In the genomic region with DNA sequence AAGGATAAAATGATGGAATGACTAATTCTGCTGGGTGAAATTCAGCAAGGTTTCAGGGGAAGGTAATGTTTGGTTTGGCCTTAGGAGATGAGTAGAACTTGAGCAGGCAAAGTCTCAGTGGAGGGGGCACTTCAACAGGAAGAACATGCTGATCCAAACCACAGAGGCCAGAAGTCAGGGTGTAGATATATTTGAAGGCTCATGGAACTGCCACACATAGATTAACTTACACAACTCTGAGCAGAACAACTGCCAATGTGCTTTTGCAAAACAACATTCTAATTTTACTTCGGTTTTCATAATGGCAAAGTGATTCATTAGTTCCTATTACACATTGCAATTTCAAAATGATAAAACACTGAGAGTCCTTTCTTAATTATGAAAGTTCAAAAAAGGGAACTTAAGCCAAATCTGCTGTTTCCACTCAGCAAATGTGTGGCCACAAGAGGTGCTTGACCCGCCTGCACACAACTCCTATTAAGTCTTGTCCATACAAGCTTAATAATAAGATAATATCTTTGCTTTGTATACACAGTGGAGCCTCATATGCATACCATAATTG, we compare ENCODE assay signal across 9 cellular contexts.
DNase-seq lines count a peak whose midpoint lies in the region; ATAC-seq and TF ChIP-seq lines count a peak whose summit lies in the region.
"Had no signal": no experiment of that assay in that cellular context is flagged by ENCODE, and none has a peak within 500 bp of the region (broad histone marks: within the 10 kb centered on the region; RNA-seq: fewer than 3 reads in every experiment).

No MANE protein-coding gene starts in this region.

- H3K79me2 ChIP-seq in ACC112 (ENCODE audit: control insufficient read depth, insufficient read depth, low read length, unreplicated experiment) = no peaks in the 10 kb centered on the region
- H3K79me2 ChIP-seq in mammary epithelial cell (ENCODE audit: insufficient read depth, low read length) = no peaks in the 10 kb centered on the region

- peak overlapping the region; percentile 41 for H3K4me2 ChIP-seq in mammary epithelial cell (ENCODE audit: insufficient read depth, low read depth, low read length)

- H2AFZ ChIP-seq in ACC112 (ENCODE audit: low read length, unreplicated experiment) (no peak overlapping the region), mammary epithelial cell (ENCODE audit: low read depth, low read length) (no peak overlapping the region)

- H3K4me3 ChIP-seq in ACC112 (ENCODE audit: low read depth, low read length) (no peak overlapping the region), mammary epithelial cell (replicated peaks in 1 of 3; ENCODE audit: insufficient read depth in 1 of 3, low read depth in 2 of 3, low read length in 3 of 3) (no peak overlapping the region)

- CTCF ChIA-PET in mammary epithelial cell (lab: Charles Lee; ENCODE audit: low non-redundant PET) = interaction anchor here (0.6 kb wide), 1 partner anchor 222 kb away, joined by 4 read pairs; no protein-coding TSS in a partner anchor

- no peak overlapping the region for H3K9ac ChIP-seq in mammary epithelial cell (ENCODE audit: insufficient read depth, low read length)

- H3K27me3 ChIP-seq in ACC112 (ENCODE audit: insufficient read depth, low read length) (no peaks in the 10 kb centered on the region), mammary epithelial cell (ENCODE audit: insufficient read depth, low read length) (no peaks in the 10 kb centered on the region)

- peaks cover 9% of the 10 kb centered on the region; the same call in 1 of the 2 replicates for H3K36me3 ChIP-seq in ACC112 (ENCODE audit: insufficient read depth, low read length)
- no peaks in the 10 kb centered on the region for H3K36me3 ChIP-seq in mammary epithelial cell (ENCODE audit: insufficient read depth, low read length)
- H3K36me3 ChIP-seq: neutrophil had no signal

- H3K27ac ChIP-seq in ACC112 (ENCODE audit: low read depth, low read length) (peak overlapping the region; percentile 87), mammary epithelial cell (ENCODE audit: insufficient read depth, low read depth, low read length) (peak overlapping the region; percentile 76)
- H3K27ac ChIP-seq: neutrophil had no signal

- no peaks in the 10 kb centered on the region for H3K27me3 Mint-ChIP-seq in stimulated activated memory B cell treated with anti-CD40 and anti-IgM and Interleukin-4, amounts not matched to agents 10 μg/mL and 1 μg/mL and 100 μg/mL, for 72 hours

- no peaks in the 10 kb centered on the region for H3K9me3 Mint-ChIP-seq in stimulated activated memory B cell treated with anti-CD40 and anti-IgM and Interleukin-4, amounts not matched to agents 10 μg/mL and 1 μg/mL and 100 μg/mL, for 72 hours

- no peak overlapping the region for H3K27ac Mint-ChIP-seq in stimulated activated memory B cell treated with anti-CD40 and anti-IgM and Interleukin-4, amounts not matched to agents 10 μg/mL and 1 μg/mL and 100 μg/mL, for 72 hours

- no peaks in the 10 kb centered on the region for H4K20me1 ChIP-seq in mammary epithelial cell (ENCODE audit: insufficient read depth, low read length)

- H3K4me1 Mint-ChIP-seq in stimulated activated memory B cell treated with anti-CD40 and anti-IgM and Interleukin-4, amounts not matched to agents 10 μg/mL and 1 μg/mL and 100 μg/mL, for 72 hours = peaks cover 13% of the 10 kb centered on the region

- no peak overlapping the region for H3K4me3 Mint-ChIP-seq in stimulated activated memory B cell treated with anti-CD40 and anti-IgM and Interleukin-4, amounts not matched to agents 10 μg/mL and 1 μg/mL and 100 μg/mL, for 72 hours

- BruUV-seq in mammary epithelial cell (replicated peaks; lab: Mats Ljungman, UMichigan) = TSS peak; percentile 78

- TF ChIP-seq CTCF in mammary epithelial cell (conservative IDR thresholded peaks at IDR 0.05 in 1 of 2, IDR thresholded peaks at IDR 0.05 in 1 of 2; ENCODE audit: extremely low read depth in 1 of 2, insufficient read depth in 1 of 2, low read depth in 1 of 2, low read length in 2 of 2) = no peak

- peaks cover 43% of the 10 kb centered on the region for H3K4me1 ChIP-seq in ACC112 (ENCODE audit: control insufficient read depth, insufficient read depth, low read length, unreplicated experiment)
- H3K4me1 ChIP-seq in mammary epithelial cell (ENCODE audit: insufficient read depth, low read length) = peaks cover 36% of the 10 kb centered on the region

- no peaks in the 10 kb centered on the region for H3K9me3 ChIP-seq in mammary epithelial cell (replicated peaks; ENCODE audit: insufficient read depth, low read length)
- H3K9me3 ChIP-seq: neutrophil had no signal

- dilution Hi-C loops in mammary epithelial cell (cut with HindIII; ENCODE audit: low sequenced_read_pairs) = no loop called here

- DNase-seq in mammary epithelial cell = peak; percentile 99
- no peak for DNase-seq in head of caudate nucleus
- no peak for DNase-seq in middle frontal gyrus (ENCODE audit: extremely low spot score, low spot score)
- no peak for DNase-seq in NCI-H1930 (lab: John Stamatoyannopoulos, UW)

- ATAC-seq in GM19328 (IDR thresholded peaks at IDR 0.05; ENCODE audit: unreplicated experiment) = peak; percentile 72
- peak; percentile 77 for ATAC-seq in HG03520 (IDR thresholded peaks at IDR 0.05; ENCODE audit: unreplicated experiment)
- ATAC-seq in stimulated activated memory B cell treated with anti-CD40 and anti-IgM and Interleukin-4, amounts not matched to agents 10 μg/mL and 1 μg/mL and 100 μg/mL, for 72 hours = peak; percentile 64

- no peaks in the 10 kb centered on the region for H3K36me3 Mint-ChIP-seq in stimulated activated memory B cell treated with anti-CD40 and anti-IgM and Interleukin-4, amounts not matched to agents 10 μg/mL and 1 μg/mL and 100 μg/mL, for 72 hours

- intact Hi-C loops in mammary epithelial cell (cut with micrococcal nuclease) = loop anchor here (5.0 kb wide), 1 partner anchor 99 kb away; no protein-coding TSS in a partner anchor
- intact Hi-C loops in head of caudate nucleus (cut with DNase I) = no loop called here

- in situ Hi-C loops in mammary epithelial cell (cut with MboI; ENCODE audit: low sequenced_read_pairs in 2 of 2) = no loop called here

- WGBS in mammary epithelial cell (ENCODE audit: low coverage, missing lambda C conversion rate) = 0% methylated on average over 2 of the region's 2 CpGs
